Comparison of ENCODE assay signal across 9 cellular contexts in genomic region chr5:54519083-54519541, GRCh38. TPM values are rescaled to one million over a fixed set of nuclear protein-coding genes. Genes with fewer than 3 reads are reported as not detected.
DNase-seq lines count a peak whose midpoint lies in the region; ATAC-seq and TF ChIP-seq lines count a peak whose summit lies in the region.
"Had no signal": no experiment of that assay in that cellular context is flagged by ENCODE, and none has a peak within 500 bp of the region (broad histone marks: within the 10 kb centered on the region; RNA-seq: fewer than 3 reads in every experiment).

No MANE protein-coding gene starts in this region.

- POLR2A ChIA-PET in BJ (lab: Charles Lee), result interaction anchor here (0.5 kb wide), 1 partner anchor 133 kb away, joined by 3 read pairs; no protein-coding TSS in a partner anchor
- POLR2A ChIA-PET in PC-9 (lab: Charles Lee; ENCODE audit: unreplicated experiment), result no interaction called here

- H2AFZ ChIP-seq in PC-9 (no peak overlapping the region), neuronal stem cell (ENCODE audit: low read length) (no peak overlapping the region)

- H3K79me1 ChIP-seq in neuronal stem cell (ENCODE audit: low read depth, low read length), result peaks cover 8% of the 10 kb centered on the region

- H4K8ac ChIP-seq in neuronal stem cell (ENCODE audit: low read depth, low read length), result peak overlapping the region; percentile 33

- no peak overlapping the region for H3K18ac ChIP-seq in neuronal stem cell (ENCODE audit: low read length)

- ATAC-seq in GM19328 (IDR thresholded peaks at IDR 0.05; ENCODE audit: unreplicated experiment), result no peak
- ATAC-seq in GM21723 (IDR thresholded peaks at IDR 0.05; ENCODE audit: unreplicated experiment), result no peak

- H3K36me3 ChIP-seq in BJ (ENCODE audit: control insufficient read depth, insufficient read depth, low read length) (peaks cover 11% of the 10 kb centered on the region), PC-9 (ENCODE audit: low read depth) (0 out of 2 replicates have a peak, but pooled peaks cover 5% of the 10 kb centered on the region), esophagus (ENCODE audit: control insufficient read depth in 2 of 2, insufficient read depth in 2 of 2, low read length in 1 of 2) (peaks cover 0 to 4% of the 10 kb centered on the region in 2 donors), neuronal stem cell (replicated peaks in 1 of 2; ENCODE audit: control insufficient read depth in 2 of 2, insufficient read depth in 2 of 2, low read length in 2 of 2) (peaks cover 2 to 35% of the 10 kb centered on the region in 2 donors)

- no peak overlapping the region for H3K14ac ChIP-seq in neuronal stem cell (ENCODE audit: low read length)

- H2BK120ac ChIP-seq in neuronal stem cell (ENCODE audit: low read depth, low read length), result no peak overlapping the region

- H3K9me3 ChIP-seq in PC-9 (ENCODE audit: insufficient read depth, low read depth), result no peaks in the 10 kb centered on the region
- H3K9me3 ChIP-seq in esophagus (ENCODE audit: control insufficient read depth in 2 of 2, insufficient read depth in 1 of 2, low read depth in 1 of 2, low read length in 1 of 2), result peaks cover 0 to 5% of the 10 kb centered on the region in 2 donors
- H3K9me3 ChIP-seq in neuronal stem cell (replicated peaks in 1 of 2; ENCODE audit: control insufficient read depth in 2 of 2, insufficient read depth in 1 of 2, low read depth in 1 of 2, low read length in 2 of 2), result peaks cover 6 to 11% of the 10 kb centered on the region in 2 donors

- intact Hi-C loops in PC-9 (cut with micrococcal nuclease; ENCODE audit: unreplicated experiment), result loop anchor here (10.0 kb wide), 1 partner anchor 204 kb away; the partner anchor contains the start of gene ARL15

- no peak overlapping the region for H3K27ac ChIP-seq in PC-9
- peak overlapping the region; percentile 35 to 48 for H3K27ac ChIP-seq in esophagus (ENCODE audit: low read depth in 2 of 2, low read length in 1 of 2)
- H3K27ac ChIP-seq in neuronal stem cell (replicated peaks; ENCODE audit: low read length), result no peak overlapping the region

- peaks cover 57% of the 10 kb centered on the region for H3K4me1 ChIP-seq in PC-9 (replicated peaks; ENCODE audit: insufficient read depth)
- peaks cover 8 to 21% of the 10 kb centered on the region in 2 donors for H3K4me1 ChIP-seq in esophagus (ENCODE audit: control insufficient read depth in 2 of 2, insufficient read depth in 2 of 2, low read length in 1 of 2)
- peaks cover 20 to 29% of the 10 kb centered on the region in 2 donors for H3K4me1 ChIP-seq in neuronal stem cell (ENCODE audit: control insufficient read depth in 2 of 2, insufficient read depth in 1 of 2, low read depth in 1 of 2, low read length in 2 of 2)

- H3K27me3 ChIP-seq in BJ (ENCODE audit: control insufficient read depth, insufficient read depth, low read length) (no peaks in the 10 kb centered on the region), PC-9 (ENCODE audit: insufficient read depth, low read depth) (no peaks in the 10 kb centered on the region), esophagus (ENCODE audit: control insufficient read depth in 1 of 2, insufficient read depth in 2 of 2, low read length in 2 of 2) (no peaks in the 10 kb centered on the region), neuronal stem cell (ENCODE audit: control insufficient read depth in 3 of 3, insufficient read depth in 3 of 3, low read depth in 1 of 3, low read length in 3 of 3) (peaks cover 0 to 3% (median 0%) of the 10 kb centered on the region in 3 experiments)

- no peak overlapping the region for H2BK15ac ChIP-seq in neuronal stem cell (ENCODE audit: low read length)

- H3F3A ChIP-seq in PC-9 (ENCODE audit: insufficient read depth, low read depth), result no peaks in the 10 kb centered on the region

- DNase-seq in BJ (ENCODE audit: low read depth) (no peak), PC-9 (no peak), neuronal stem cell (ENCODE audit: low spot score) (no peak), AG08395 (ENCODE audit: low spot score) (no peak)
- DNase-seq in activated naive CD4-positive, alpha-beta T cell (lab: John Stamatoyannopoulos, UW), result no peak
- DNase-seq: Karpas-422 had no signal

- BruUV-seq in PC-9 (replicated peaks; lab: Mats Ljungman, UMichigan), result TSS peak; percentile 21

- H3K4ac ChIP-seq in neuronal stem cell (ENCODE audit: low read length), result no peak overlapping the region

- H3K9me2 ChIP-seq in PC-9 (ENCODE audit: insufficient read depth), result no peaks in the 10 kb centered on the region

- H3K9ac ChIP-seq in neuronal stem cell (ENCODE audit: low read depth, low read length, poor library complexity), result no peak overlapping the region

- peak overlapping the region; percentile 65 for H3K4me3 ChIP-seq in BJ (ENCODE audit: low read depth, low read length)
- H3K4me3 ChIP-seq in PC-9, result peak overlapping the region; percentile 72; the same call in 1 of the 2 replicates
- H3K4me3 ChIP-seq in esophagus (ENCODE audit: low read depth in 1 of 2, low read length in 2 of 2), result peak overlapping the region; percentile 82 to 96
- H3K4me3 ChIP-seq in neuronal stem cell (ENCODE audit: low read length in 2 of 2), result peak overlapping the region; percentile 16 to 64

- peak overlapping the region; percentile 91 for H3K4me2 ChIP-seq in PC-9
- H3K4me2 ChIP-seq in neuronal stem cell (ENCODE audit: insufficient read depth, low read length, poor library complexity, severe bottlenecking), result peak overlapping the region; percentile 75

- peak overlapping the region; percentile 90 for H3K23ac ChIP-seq in neuronal stem cell (ENCODE audit: low read depth, low read length, poor library complexity)

- peak overlapping the region; percentile 82 for H2AK5ac ChIP-seq in neuronal stem cell (ENCODE audit: low read depth, low read length)

- H4K20me1 ChIP-seq in PC-9 (ENCODE audit: insufficient read depth), result peaks cover 3% of the 10 kb centered on the region; the same call in 1 of the 2 replicates

- 77 to 90% methylated on average over 31 of the region's 31 CpGs for WGBS in esophagus, 2 donors
- no CpG with 5 or more reads among the region's 31 CpGs for WGBS in neuronal stem cell (ENCODE audit: extremely low coverage in 2 of 2, insufficient read length in 2 of 2, insufficient replicate concordance in 1 of 2), 2 donors

- CTCF ChIA-PET in BJ (lab: Yijun Ruan, JAX), result interaction anchor here (0.6 to 4.6 kb wide), 11 partner anchors 29 to 641 kb away, joined by 3 to 110 read pairs (median 11); partner anchors contain the start of gene GPX8
- CTCF ChIA-PET in PC-9 (lab: Charles Lee), result no interaction called here

- H4K91ac ChIP-seq in neuronal stem cell (ENCODE audit: low read depth, low read length, poor library complexity), result peak overlapping the region; percentile 57

- peaks cover 59% of the 10 kb centered on the region for H3K79me2 ChIP-seq in PC-9 (ENCODE audit: low read depth)

- H2BK12ac ChIP-seq in neuronal stem cell (ENCODE audit: low read length), result no peak overlapping the region

- H2BK5ac ChIP-seq in neuronal stem cell (ENCODE audit: low read length), result no peak overlapping the region

- no peak for TF ChIP-seq CTCF in BJ (IDR thresholded peaks at IDR 0.05; ENCODE audit: insufficient read depth, low read depth, low read length)
- no peak for TF ChIP-seq CTCF in PC-9 (conservative IDR thresholded peaks at IDR 0.05)

RNA-seq across cellular contexts. Expression of gene SNX18, which starts 1.6 kb away (rescaled TPM):
- polyA plus RNA-seq in BJ (2011; rRNA removed), result 33.3 and 47.0 TPM in 2 replicates
- 61.0 and 66.9 TPM in 2 replicates for polyA minus RNA-seq in BJ (2011; rRNA and poly(A)+ RNA removed)
- 9.7 and 13.1 TPM in 2 replicates for total RNA-seq in PC-9 (2021)
- polyA plus RNA-seq in esophagus, result 1 to 10 TPM; 3.7 to 6.6 TPM
- 9.7 TPM for polyA plus RNA-seq in neuronal stem cell (2013, experiment 1 of 2)
- polyA plus RNA-seq in neuronal stem cell (2013, experiment 2 of 2), result 10.2 TPM

Comparison
In these comparisons a context has a peak if more than half of its experiments do, and no peak if none do; other contexts are left out.
1. H3K27ac ChIP-seq: peak in esophagus (2 of 2); none in PC-9 (single experiment) and neuronal stem cell (single experiment).
2. Peak in every context shown above with its lines, with median percentiles within 50 percentile points of each other: H3K4me3 ChIP-seq.